In the genomic region with DNA sequence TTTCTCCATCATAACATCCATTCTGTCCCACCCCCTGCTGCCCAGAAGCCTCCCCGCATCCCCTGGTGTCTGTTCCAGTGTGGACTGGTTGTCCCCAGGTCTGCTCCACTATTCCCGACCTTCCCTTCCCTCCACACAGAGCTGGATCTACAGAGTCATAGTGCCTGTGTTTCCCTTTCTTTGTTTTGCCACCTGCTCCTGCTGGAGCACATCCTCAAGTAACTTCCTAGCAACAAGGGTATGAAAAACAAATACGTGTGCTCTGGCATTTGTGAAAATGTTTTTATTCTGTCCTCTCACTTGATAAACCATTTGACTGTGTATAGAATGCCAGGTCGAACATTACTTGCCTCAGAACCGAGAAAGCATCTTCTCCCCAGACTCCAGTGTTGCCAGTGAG, we compare ENCODE assay signal across 21 cellular contexts. TPM values are rescaled to one million over a fixed set of nuclear protein-coding genes. Genes with fewer than 3 reads are reported as not detected.
"Had no signal": no experiment of that assay in that cellular context is flagged by ENCODE, and none has a peak within 500 bp of the region (broad histone marks: within the 10 kb centered on the region; RNA-seq: fewer than 3 reads in every experiment).

No MANE protein-coding gene starts in this region.

- H3K4me3 Mint-ChIP-seq: IgD-negative memory B cell had no signal

- ATAC-seq: K562, Panc1, PC-3, SK-N-SH treated with all-trans-retinoic acid at 6 μM for 48 hours had no signal

- DNase-seq: Kasumi-1; MM.1S; NCI-H1105; NCI-H1417; NCI-H1436 treated with DMSO at 0.1 percent for 48 hours; NCI-H1694; NCI-H187 treated with DMSO at 0.1 percent for 48 hours; NCI-H2081 treated with DMSO at 0.1 percent for 48 hours; NCI-H2227 treated with DMSO at 0.1 percent for 48 hours; NCI-H524; NCI-H526 treated with DMSO at 0.1 percent for 48 hours; NCI-H748 treated with DMSO at 0.1 percent for 48 hours; NK-92 treated with Interleukin-12 subunit alpha and Interleukin-12 subunit beta, amount 100 ng/mL, for 24 hours; PC-3; SHP77 treated with DMSO at 0.1 percent for 48 hours; SJCRH30 had no signal

- H3K36me3 Mint-ChIP-seq: IgD-negative memory B cell had no signal

- H3K27ac Mint-ChIP-seq: IgD-negative memory B cell had no signal

RNA-seq across cellular contexts. Expression of a gene that starts 29.9 kb away (rescaled TPM):
- total RNA-seq: M059J, PC-3 had no signal
